In genomic region chr10:124640056-124640455, GRCh38 we compare ENCODE assay signal across 10 cellular contexts.
DNase-seq lines count a peak whose midpoint lies in the region; ATAC-seq and TF ChIP-seq lines count a peak whose summit lies in the region.
"Had no signal": no experiment of that assay in that cellular context is flagged by ENCODE, and none has a peak within 500 bp of the region (broad histone marks: within the 10 kb centered on the region; RNA-seq: fewer than 3 reads in every experiment).

No MANE protein-coding gene starts in this region.

- H3K27ac ChIP-seq in HL-60 (replicated peaks) = peak overlapping the region; percentile 93
- H3K27ac ChIP-seq in suprapubic skin = peak overlapping the region; percentile 1

- ATAC-seq in naive B cell (ENCODE audit: low read depth in 2 of 2) (no peak), GM21381 (IDR thresholded peaks at IDR 0.05; ENCODE audit: unreplicated experiment) (no peak), HG03565 (IDR thresholded peaks at IDR 0.05; ENCODE audit: unreplicated experiment) (no peak)
- ATAC-seq: HCT116 had no signal

- H3K27me3 Mint-ChIP-seq in brain (peaks cover 2% of the 10 kb centered on the region), naive B cell (no peaks in the 10 kb centered on the region)

- H3K4me1 ChIP-seq in suprapubic skin = peaks cover 66% of the 10 kb centered on the region

- H3K27me3 ChIP-seq in HL-60 (ENCODE audit: insufficient read depth, poor library complexity, severe bottlenecking) (no peaks in the 10 kb centered on the region), suprapubic skin (no peaks in the 10 kb centered on the region)

- H3K9me3 Mint-ChIP-seq in brain (peaks cover 0 to 3% (median 0%) of the 10 kb centered on the region in 5 experiments), naive B cell (no peaks in the 10 kb centered on the region)

- peaks cover 23% of the 10 kb centered on the region for H3K36me3 Mint-ChIP-seq in brain
- H3K36me3 Mint-ChIP-seq in naive B cell = peaks cover 0 to 10% of the 10 kb centered on the region in 2 donors

- TF ChIP-seq POLR2A in suprapubic skin (IDR thresholded peaks at IDR 0.05) = no peak

- DNase-seq in HL-60 (ENCODE audit: low read depth in 1 of 2, low spot score in 1 of 2) (no peak), naive B cell (no peak), suprapubic skin (ENCODE audit: low spot score in 2 of 2) (no peak)
- DNase-seq in stimulated activated CD4-positive, alpha-beta T cell treated with anti-CD3 and anti-CD28 coated beads, Interleukin-2, amount 100 ng/mL, for 48 hours = no peak
- DNase-seq: activated naive CD4-positive, alpha-beta T cell treated with Interleukin-2 at 50 U/mL for 16 hours; effector CD4-positive, alpha-beta T cell had no signal

- no CpG with 5 or more reads among the region's 7 CpGs for WGBS in suprapubic skin

- peaks cover 56% of the 10 kb centered on the region for H3K4me1 Mint-ChIP-seq in brain
- H3K4me1 Mint-ChIP-seq in naive B cell = peaks cover 75 to 99% (median 98%) of the 10 kb centered on the region in 3 donors

- H3K4me3 Mint-ChIP-seq in brain = no peak overlapping the region
- H3K4me3 Mint-ChIP-seq in naive B cell = peak overlapping the region in 7 of 8 donors; percentile 69 to 90 (median 83)

- no peaks in the 10 kb centered on the region for H3K9me3 ChIP-seq in suprapubic skin

- TF ChIP-seq CTCF in HL-60 (IDR thresholded peaks at IDR 0.05; ENCODE audit: insufficient read depth, low read length) = no peak
- TF ChIP-seq CTCF in brain (conservative IDR thresholded peaks at IDR 0.05) = no peak
- no peak for TF ChIP-seq CTCF in suprapubic skin (IDR thresholded peaks at IDR 0.05)

- TF ChIP-seq EP300 in suprapubic skin (IDR thresholded peaks at IDR 0.05) = no peak

- peak overlapping the region in 3 of 5 experiments; percentile 73 to 94 (median 74) for H3K27ac Mint-ChIP-seq in brain
- peak overlapping the region; percentile 96 to 99 (median 98) for H3K27ac Mint-ChIP-seq in naive B cell

- H3K4me3 ChIP-seq in HL-60 (replicated peaks; ENCODE audit: insufficient read depth, low read length) (no peak overlapping the region), suprapubic skin (no peak overlapping the region)

- H3K36me3 ChIP-seq in suprapubic skin = peaks cover 4% of the 10 kb centered on the region

Comparison
In these comparisons a context has a peak if more than half of its experiments do, and no peak if none do; other contexts are left out.
1. H3K4me3 Mint-ChIP-seq: peak in naive B cell (7 of 8); none in brain (0 of 5).